In genomic region chr9:5892456-5893133, GRCh38 we compare ENCODE assay signal across 30 cellular contexts. TPM values are rescaled to one million over a fixed set of nuclear protein-coding genes. Genes with fewer than 3 reads are reported as not detected.
A peak's percentile ranks its signal among the peaks of the same experiment; 100 is the strongest.
DNase-seq lines count a peak whose midpoint lies in the region; ATAC-seq, FAIRE-seq and TF ChIP-seq lines count a peak whose summit lies in the region.
"Had no signal": no experiment of that assay in that cellular context is flagged by ENCODE, and none has a peak within 500 bp of the region (broad histone marks: within the 10 kb centered on the region; RNA-seq: fewer than 3 reads in every experiment).

No MANE protein-coding gene starts in this region.

- H3K9ac ChIP-seq in HepG2 (ENCODE audit: insufficient read depth, low read depth, low read length), result no peak overlapping the region

- H3K9me3 ChIP-seq in HepG2 (ENCODE audit: low read length) (no peaks in the 10 kb centered on the region), right lobe of liver (no peaks in the 10 kb centered on the region)
- H3K9me3 ChIP-seq: testis had no signal

- intact Hi-C loops in HepG2 (cut with micrococcal nuclease; ENCODE audit: unreplicated experiment), result no loop called here
- intact Hi-C loops in right lobe of liver (cut with DNase I), result loop anchor here in 1 of 2 donors (10.0 kb wide), 1 partner anchor 152 kb away; no protein-coding TSS in a partner anchor

- TF ChIP-seq POLR2A in HepG2 (IDR thresholded peaks at IDR 0.05; ENCODE audit: insufficient read depth in 1 of 2, low read depth in 2 of 2, low read length in 2 of 2), result no peak
- TF ChIP-seq POLR2A in right lobe of liver (IDR thresholded peaks at IDR 0.05), result no peak

- CTCF ChIA-PET in HepG2 (lab: Yijun Ruan, JAX; ENCODE audit: low intra/inter-chr PET ratio, low total read pairs), result no interaction called here

- in situ Hi-C loops in HepG2 (cut with HindIII; ENCODE audit: extremely low pct_ligation_motif_present, low pct_unique_long_range_greater_than_20kb) (no loop called here), SK-MEL-5 (cut with HindIII; ENCODE audit: low pct_unique_long_range_greater_than_20kb, low sequenced_read_pairs) (no loop called here)

- ATAC-seq in HepG2 (no peak), right lobe of liver (no peak)
- ATAC-seq: CD8-positive, alpha-beta T cell had no signal

- POLR2A ChIA-PET in HepG2 (lab: Yijun Ruan, JAX), result no interaction called here

- TF ChIP-seq CTCF in HepG2 (CRISPR knock-in tag; IDR thresholded peaks at IDR 0.05), result no peak
- no peak for TF ChIP-seq CTCF in right lobe of liver (IDR thresholded peaks at IDR 0.05)
- TF ChIP-seq CTCF in fibroblast of villous mesenchyme (IDR thresholded peaks at IDR 0.05; ENCODE audit: insufficient read depth, low read depth, low read length), result no peak

- no peaks in the 10 kb centered on the region for H4K20me1 ChIP-seq in HepG2 (ENCODE audit: insufficient read depth, low read length)

- H3K27ac ChIP-seq in HepG2 (ENCODE audit: extremely low read length, insufficient read depth, low read length) (peak overlapping the region; percentile 93), right lobe of liver (no peak overlapping the region)
- H3K27ac ChIP-seq: HL-60, SK-N-MC, testis had no signal

- no peaks in the 10 kb centered on the region for H3K36me3 ChIP-seq in HepG2 (replicated peaks in 1 of 2; ENCODE audit: control insufficient read depth in 1 of 2, insufficient read depth in 2 of 2, low read length in 2 of 2)
- no peaks in the 10 kb centered on the region for H3K36me3 ChIP-seq in right lobe of liver

- H3K27me3 ChIP-seq in HepG2 (ENCODE audit: control insufficient read depth in 1 of 2, insufficient read depth in 2 of 2, low read length in 2 of 2) (no peaks in the 10 kb centered on the region), right lobe of liver (no peaks in the 10 kb centered on the region)
- H3K27me3 ChIP-seq: testis had no signal

- H3K4me1 ChIP-seq in HepG2 (ENCODE audit: insufficient read depth, low read length), result peaks cover 69% of the 10 kb centered on the region
- peaks cover 0 to 15% (median 3%) of the 10 kb centered on the region in 4 donors for H3K4me1 ChIP-seq in right lobe of liver
- H3K4me1 ChIP-seq: testis had no signal

- H3K4me3 ChIP-seq in HepG2 (replicated peaks in 1 of 3; ENCODE audit: insufficient read depth in 1 of 3, low read depth in 2 of 3, low read length in 3 of 3) (no peak overlapping the region), right lobe of liver (no peak overlapping the region), fibroblast of villous mesenchyme (ENCODE audit: low read depth, low read length) (no peak overlapping the region)
- H3K4me3 ChIP-seq: SK-N-MC, smooth muscle cell, testis had no signal

- FAIRE-seq in HepG2 (lab: Jason Lieb, UNC), result no peak
- FAIRE-seq: GM12891, RCC 7860 had no signal

- no peak overlapping the region for H2AFZ ChIP-seq in HepG2 (ENCODE audit: low read length)

- DNase-seq in HepG2 (ENCODE audit: low spot score) (no peak), right lobe of liver (no peak), SK-MEL-5 (ENCODE audit: low read depth, low spot score) (peak; percentile 40), fibroblast of villous mesenchyme (ENCODE audit: low read depth) (peak; percentile 76), glomerular visceral epithelial cell (ENCODE audit: extremely low spot score) (no peak), ureter (ENCODE audit: low spot score) (no peak), hypothalamus (lab: John Stamatoyannopoulos, UW) (no peak)
- DNase-seq: activated CD4-positive, alpha-beta T cell treated with anti-CD3 and anti-CD28 coated beads, Interleukin-2, amount 50 U/mL, for 48 hours; activated CD4-positive, CD25-positive, alpha-beta regulatory T cell; activated gamma-delta T cell treated with Interleukin-2 at 50 U/mL for 16 hours; activated T-cell treated with anti-CD3 and anti-CD28 coated beads for 4 hours; amygdala; CD8-positive, alpha-beta T cell; cerebellar nuclear complex; DMS79; foreskin melanocyte; H9; NCI-H1105 treated with DMSO at 0.1 percent for 48 hours; NCI-H2107; stimulated activated CD4-positive, alpha-beta T cell treated with anti-CD3 and anti-CD28 coated beads, Interleukin-2, amount 100 ng/mL, for 48 hours; stimulated activated naive CD4-positive, alpha-beta T cell; testis had no signal

- 96% methylated on average over 7 of the region's 7 CpGs for WGBS in HepG2 (ENCODE audit: low lambda C conversion rate)
- 84% methylated on average over 6 of the region's 7 CpGs for WGBS in right lobe of liver (ENCODE audit: insufficient coverage, low coverage, low lambda C conversion rate, missing lambda C conversion rate)

- TF ChIP-seq EP300 in HepG2 (IDR thresholded peaks at IDR 0.05; ENCODE audit: low read depth in 2 of 2, low read length in 2 of 2), result no peak
- TF ChIP-seq EP300 in HepG2 (CRISPR knock-in tag; IDR thresholded peaks at IDR 0.05; ENCODE audit: borderline replicate concordance), result no peak

- no peak for TF ChIP-seq RAD21 in HepG2 (CRISPR knock-in tag; IDR thresholded peaks at IDR 0.05)

- BruUV-seq in HepG2 (replicated peaks; lab: Mats Ljungman, UMichigan), result no TSS peak

- no peak overlapping the region for H3K4me2 ChIP-seq in HepG2 (ENCODE audit: low read depth, low read length)
- H3K4me2 ChIP-seq: smooth muscle cell had no signal

- H3K79me2 ChIP-seq in HepG2 (ENCODE audit: insufficient read depth, low read length), result no peaks in the 10 kb centered on the region

TF ChIP-seq in HepG2, 621 proteins besides CTCF, POLR2A, EP300 and RAD21 (continues in another document):
- TF ChIP-seq DMAP1 (CRISPR knock-in tag; IDR thresholded peaks at IDR 0.05), result 0 out of 2 replicates have a peak, but pooled peaks have one; percentile 15
- 0 out of 2 replicates have a peak, but pooled peaks have one; percentile 36 for TF ChIP-seq ZNF30 (CRISPR knock-in tag; IDR thresholded peaks at IDR 0.05)

RNA-seq across cellular contexts. Expression of gene MLANA, which starts 1.9 kb away (rescaled TPM):
- total RNA-seq in HepG2 (2016; rRNA removed; fragmentation: Illumina TruSeq; extraction: Trizol) (0.11 and 0.72 TPM in 2 replicates), right lobe of liver (not detected), fibroblast of villous mesenchyme (not detected in 2 replicates), ureter (not detected)
- total RNA-seq in HepG2 (2016; cell fraction: cytosol; rRNA removed; fragmentation: Illumina TruSeq; extraction: Trizol; ENCODE audit: low read depth), result 0.88 TPM in 1 of 2 replicates, not detected in the other
- total RNA-seq in HepG2 (2016; cell fraction: insoluble cytoplasmic fraction; rRNA removed; fragmentation: Illumina TruSeq; extraction: Trizol), result 0.15 and 0.32 TPM in 2 replicates
- 0.43 and 0.72 TPM in 2 replicates for total RNA-seq in HepG2 (2016; cell fraction: membrane; rRNA removed; fragmentation: Illumina TruSeq; extraction: Trizol)
- not detected in 2 replicates for total RNA-seq in HepG2 (2016; cell fraction: nucleus; rRNA removed; fragmentation: Illumina TruSeq; extraction: Trizol)
- polyA plus RNA-seq in HepG2 (2011; rRNA removed), result 0.18 TPM in 1 of 2 replicates, not detected in the other
- polyA plus RNA-seq in HepG2 (2011; cell fraction: cytosol; rRNA removed), result not detected in 2 replicates
- polyA plus RNA-seq in HepG2 (2011; cell fraction: nucleus; rRNA removed), result not detected in 2 replicates
- 0.23 and 0.43 TPM in 2 replicates for polyA plus RNA-seq in HepG2 (2012)
- polyA plus RNA-seq in HepG2 (2016; cell fraction: cytosol; fragmentation: Illumina TruSeq; extraction: Trizol; ENCODE audit: low read depth), result 0.75 and 0.91 TPM in 2 replicates
- polyA plus RNA-seq in HepG2 (2016; cell fraction: insoluble cytoplasmic fraction; fragmentation: Illumina TruSeq; extraction: Trizol; ENCODE audit: low read depth), result 0.23 and 0.33 TPM in 2 replicates
- polyA plus RNA-seq in HepG2 (2016; cell fraction: membrane; fragmentation: Illumina TruSeq; extraction: Trizol; ENCODE audit: low read depth), result 0.70 and 1.0 TPM in 2 replicates
- not detected in 2 replicates for polyA plus RNA-seq in HepG2 (2016; cell fraction: nucleus; fragmentation: Illumina TruSeq; extraction: Trizol; ENCODE audit: insufficient read depth, low read depth)
- 0.10 TPM in 1 of 2 replicates, not detected in the other for polyA minus RNA-seq in HepG2 (2011; rRNA and poly(A)+ RNA removed; ENCODE audit: low replicate concordance)
- polyA minus RNA-seq in HepG2 (2011; cell fraction: cytosol; rRNA and poly(A)+ RNA removed), result not detected in 2 replicates
- polyA minus RNA-seq in HepG2 (2011; cell fraction: nucleus; rRNA and poly(A)+ RNA removed), result not detected in 2 replicates
- total RNA-seq in SK-MEL-5 (2014; rRNA removed; shearing (Covaris generic)), result 3,042 and 3,120 TPM in 2 replicates
- 696 and 908 TPM in 2 replicates for polyA plus RNA-seq in SK-MEL-5 (2015; cell fraction: cytosol; rRNA removed)
- 312 and 353 TPM in 2 replicates for polyA plus RNA-seq in SK-MEL-5 (2015; cell fraction: nucleus; rRNA removed)
- total RNA-seq: CD8-positive, alpha-beta T cell; epithelial cell of proximal tubule; H9; kidney epithelial cell; omental fat pad; smooth muscle cell; testis had no signal
- polyA plus RNA-seq: smooth muscle cell had no signal

RNA-seq across cellular contexts. Expression of gene ERMP1, which starts 59.7 kb away (rescaled TPM):
- total RNA-seq in HepG2 (2016; rRNA removed; fragmentation: Illumina TruSeq; extraction: Trizol) (28.1 and 40.9 TPM in 2 replicates), right lobe of liver (10 to 100 TPM in 3 of 6 experiments, 1 to 10 TPM in 3; 7.9 to 13.9 (median 10.2) TPM), fibroblast of villous mesenchyme (38.3 and 58.3 TPM in 2 replicates), ureter (106 TPM)
- total RNA-seq in HepG2 (2016; cell fraction: cytosol; rRNA removed; fragmentation: Illumina TruSeq; extraction: Trizol; ENCODE audit: low read depth), result 5.7 and 5.9 TPM in 2 replicates
- total RNA-seq in HepG2 (2016; cell fraction: insoluble cytoplasmic fraction; rRNA removed; fragmentation: Illumina TruSeq; extraction: Trizol), result 27.4 and 39.6 TPM in 2 replicates
- 11.3 and 14.9 TPM in 2 replicates for total RNA-seq in HepG2 (2016; cell fraction: membrane; rRNA removed; fragmentation: Illumina TruSeq; extraction: Trizol)
- 50.1 and 60.1 TPM in 2 replicates for total RNA-seq in HepG2 (2016; cell fraction: nucleus; rRNA removed; fragmentation: Illumina TruSeq; extraction: Trizol)
- 46.8 and 65.4 TPM in 2 replicates for polyA plus RNA-seq in HepG2 (2011; rRNA removed)
- 33.1 and 44.2 TPM in 2 replicates for polyA plus RNA-seq in HepG2 (2011; cell fraction: cytosol; rRNA removed)
- 24.2 and 24.7 TPM in 2 replicates for polyA plus RNA-seq in HepG2 (2011; cell fraction: nucleus; rRNA removed)
- 43.7 and 53.7 TPM in 2 replicates for polyA plus RNA-seq in HepG2 (2012)
- 1.6 and 2.0 TPM in 2 replicates for polyA plus RNA-seq in HepG2 (2016; cell fraction: cytosol; fragmentation: Illumina TruSeq; extraction: Trizol; ENCODE audit: low read depth)
- 19.0 and 20.2 TPM in 2 replicates for polyA plus RNA-seq in HepG2 (2016; cell fraction: insoluble cytoplasmic fraction; fragmentation: Illumina TruSeq; extraction: Trizol; ENCODE audit: low read depth)
- 5.1 and 6.0 TPM in 2 replicates for polyA plus RNA-seq in HepG2 (2016; cell fraction: membrane; fragmentation: Illumina TruSeq; extraction: Trizol; ENCODE audit: low read depth)
- polyA plus RNA-seq in HepG2 (2016; cell fraction: nucleus; fragmentation: Illumina TruSeq; extraction: Trizol; ENCODE audit: insufficient read depth, low read depth), result 44.8 and 46.9 TPM in 2 replicates
- 64.3 and 119 TPM in 2 replicates for polyA minus RNA-seq in HepG2 (2011; rRNA and poly(A)+ RNA removed; ENCODE audit: low replicate concordance)
- 73.7 and 81.5 TPM in 2 replicates for polyA minus RNA-seq in HepG2 (2011; cell fraction: cytosol; rRNA and poly(A)+ RNA removed)
- 70.6 and 70.7 TPM in 2 replicates for polyA minus RNA-seq in HepG2 (2011; cell fraction: nucleus; rRNA and poly(A)+ RNA removed)
- 35.2 and 38.2 TPM in 2 replicates for total RNA-seq in SK-MEL-5 (2014; rRNA removed; shearing (Covaris generic))
- polyA plus RNA-seq in SK-MEL-5 (2015; cell fraction: cytosol; rRNA removed), result 31.8 and 42.2 TPM in 2 replicates
- 9.8 and 12.7 TPM in 2 replicates for polyA plus RNA-seq in SK-MEL-5 (2015; cell fraction: nucleus; rRNA removed)

Comparison
In these comparisons a context has a peak if more than half of its experiments do, and no peak if none do; other contexts are left out.
1. DNase-seq: peak in SK-MEL-5 (single experiment) and fibroblast of villous mesenchyme (single experiment); none in HepG2 (single experiment), right lobe of liver (0 of 3), glomerular visceral epithelial cell (single experiment), ureter (single experiment) and hypothalamus (0 of 51).
2. RNA of gene MLANA, which starts 1.9 kb away (total RNA-seq): 3,042 to 3,120 TPM in SK-MEL-5; 0.11 to 0.88 TPM in HepG2, not detected in right lobe of liver, not detected in fibroblast of villous mesenchyme and not detected in ureter (single experiment); every median in the first group is over 1,000 times any median in the second.